Comparison of ENCODE assay signal across 12 cellular contexts in genomic region chr1:210684466-210685294, GRCh38.
DNase-seq lines count a peak whose midpoint lies in the region; ATAC-seq and TF ChIP-seq lines count a peak whose summit lies in the region.
"Had no signal": no experiment of that assay in that cellular context is flagged by ENCODE, and none has a peak within 500 bp of the region (broad histone marks: within the 10 kb centered on the region; RNA-seq: fewer than 3 reads in every experiment).

No MANE protein-coding gene starts in this region.

- no peak overlapping the region for H3K9ac ChIP-seq in BLaER1 treated with 17β-estradiol and CSF1 and Interleukin-3, amounts not matched to agents 10 nM and 100 nM

- TF ChIP-seq CTCF in psoas muscle (IDR thresholded peaks at IDR 0.05): no peak
- no peak for TF ChIP-seq CTCF in esophagus muscularis mucosa (IDR thresholded peaks at IDR 0.05)

- no peak overlapping the region for H3K4me3 ChIP-seq in BLaER1 treated with 17β-estradiol and CSF1 and Interleukin-3, amounts not matched to agents 10 nM and 100 nM
- no peak overlapping the region for H3K4me3 ChIP-seq in psoas muscle
- H3K4me3 ChIP-seq in esophagus muscularis mucosa: no peak overlapping the region

- H3K27me3 ChIP-seq in BLaER1 treated with 17β-estradiol and CSF1 and Interleukin-3, amounts not matched to agents 10 nM and 100 nM: no peaks in the 10 kb centered on the region
- no peaks in the 10 kb centered on the region for H3K27me3 ChIP-seq in psoas muscle (ENCODE audit: insufficient read depth in 3 of 3, low read length in 2 of 3)
- no peaks in the 10 kb centered on the region for H3K27me3 ChIP-seq in esophagus muscularis mucosa

- intact Hi-C loops in psoas muscle (cut with DNase I): no loop called here
- intact Hi-C loops in esophagus muscularis mucosa (cut with DNase I): no loop called here

- H3K9me3 ChIP-seq in BLaER1 treated with 17β-estradiol and CSF1 and Interleukin-3, amounts not matched to agents 10 nM and 100 nM (replicated peaks in 1 of 11): no peaks in the 10 kb centered on the region
- H3K9me3 ChIP-seq in psoas muscle (no peaks in the 10 kb centered on the region), esophagus muscularis mucosa (no peaks in the 10 kb centered on the region)

- 60 to 79% (median 62%) methylated on average over 5 of the region's 5 CpGs for WGBS in psoas muscle, 3 donors
- WGBS in esophagus muscularis mucosa: 88% methylated on average over 5 of the region's 5 CpGs

- no peak for TF ChIP-seq EP300 in esophagus muscularis mucosa (IDR thresholded peaks at IDR 0.05)

- TF ChIP-seq POLR2A in esophagus muscularis mucosa (IDR thresholded peaks at IDR 0.05; ENCODE audit: low read depth): no peak

- peak overlapping the region in 8 of 11 experiments; percentile 11 to 41 (median 24); a peak in 10 of 22 replicates for H3K4me2 ChIP-seq in BLaER1 treated with 17β-estradiol and CSF1 and Interleukin-3, amounts not matched to agents 10 nM and 100 nM

- no peak overlapping the region for H3K27ac ChIP-seq in BLaER1 treated with 17β-estradiol and CSF1 and Interleukin-3, amounts not matched to agents 10 nM and 100 nM
- H3K27ac ChIP-seq in psoas muscle: no peak overlapping the region
- no peak overlapping the region for H3K27ac ChIP-seq in esophagus muscularis mucosa (replicated peaks in 1 of 4)

- H3K36me3 ChIP-seq in BLaER1 treated with 17β-estradiol and CSF1 and Interleukin-3, amounts not matched to agents 10 nM and 100 nM: no peaks in the 10 kb centered on the region
- no peaks in the 10 kb centered on the region for H3K36me3 ChIP-seq in psoas muscle (ENCODE audit: insufficient read depth in 1 of 2, low read depth in 1 of 2)
- peaks cover 0 to 11% (median 0%) of the 10 kb centered on the region in 4 donors for H3K36me3 ChIP-seq in esophagus muscularis mucosa

- DNase-seq in psoas muscle (no peak), esophagus muscularis mucosa (ENCODE audit: extremely low spot score) (no peak), SKM-1 treated with dmso at 0.1 percent for 144 hours (lab: John Stamatoyannopoulos, UW; ENCODE audit: unreplicated experiment) (no peak), HT-29 (ENCODE audit: low spot score) (no peak)
- DNase-seq: NCI-H1417 treated with DMSO at 0.1 percent for 48 hours; stimulated activated naive CD4-positive, alpha-beta T cell had no signal

- H3K4me1 ChIP-seq in BLaER1 treated with 17β-estradiol and CSF1 and Interleukin-3, amounts not matched to agents 10 nM and 100 nM: peaks cover 7 to 51% (median 23%) of the 10 kb centered on the region in 10 experiments; a peak in 16 of 20 replicates
- H3K4me1 ChIP-seq in psoas muscle (no peaks in the 10 kb centered on the region), esophagus muscularis mucosa (peaks cover 0 to 8% (median 3%) of the 10 kb centered on the region in 4 donors)

- peak; percentile 92 for ATAC-seq in GM18907 (IDR thresholded peaks at IDR 0.05; ENCODE audit: unreplicated experiment)
- ATAC-seq in GM21786 (IDR thresholded peaks at IDR 0.05; ENCODE audit: unreplicated experiment): peak; percentile 87
- peak; percentile 89 for ATAC-seq in HG03342 (IDR thresholded peaks at IDR 0.05; ENCODE audit: unreplicated experiment)
- ATAC-seq in psoas muscle: no peak
- ATAC-seq: Panc1, WTC11 had no signal

- no peaks in the 10 kb centered on the region for H4K20me1 ChIP-seq in BLaER1 treated with 17β-estradiol and CSF1 and Interleukin-3, amounts not matched to agents 10 nM and 100 nM

Comparison
In these comparisons a context has a peak if more than half of its experiments do, and no peak if none do; other contexts are left out.
1. ATAC-seq: peak in GM18907 (single experiment), GM21786 (single experiment) and HG03342 (single experiment); none in psoas muscle (0 of 4).